Comparison of ENCODE assay signal across 18 cellular contexts in genomic region chr3:114035896-114036295, GRCh38. TPM values are rescaled to one million over a fixed set of nuclear protein-coding genes. Genes with fewer than 3 reads are reported as not detected.
DNase-seq lines count a peak whose midpoint lies in the region; ATAC-seq and TF ChIP-seq lines count a peak whose summit lies in the region.
"Had no signal": no experiment of that assay in that cellular context is flagged by ENCODE, and none has a peak within 500 bp of the region (broad histone marks: within the 10 kb centered on the region; RNA-seq: fewer than 3 reads in every experiment).

No MANE protein-coding gene starts in this region.

- TF ChIP-seq RAD21 in SK-N-SH (IDR thresholded peaks at IDR 0.05; ENCODE audit: low read length), result no peak

- H3K27me3 ChIP-seq in SK-N-SH (ENCODE audit: insufficient read depth) (no peaks in the 10 kb centered on the region), suprapubic skin (no peaks in the 10 kb centered on the region)
- H3K27me3 ChIP-seq: BLaER1 had no signal

- TF ChIP-seq CTCF in SK-N-SH (IDR thresholded peaks at IDR 0.05), result no peak
- TF ChIP-seq CTCF in fibroblast of mammary gland (conservative IDR thresholded peaks at IDR 0.05; ENCODE audit: control insufficient read depth, insufficient read depth, low read depth, low read length), result no peak
- TF ChIP-seq CTCF in suprapubic skin (IDR thresholded peaks at IDR 0.05), result no peak

- H3K4me2 ChIP-seq in SK-N-SH, result no peak overlapping the region
- H3K4me2 ChIP-seq: A549, BLaER1 had no signal

- no peak for TF ChIP-seq POLR2A in suprapubic skin (IDR thresholded peaks at IDR 0.05)

- peaks cover 15 to 35% of the 10 kb centered on the region in 2 experiments for H3K36me3 ChIP-seq in SK-N-SH (replicated peaks in 1 of 2; ENCODE audit: control insufficient read depth in 1 of 2, insufficient read depth in 2 of 2, low read length in 1 of 2)
- H3K36me3 ChIP-seq in suprapubic skin, result peaks cover 15% of the 10 kb centered on the region
- H3K36me3 ChIP-seq: BLaER1 had no signal

- H3K9me3 ChIP-seq in SK-N-SH, result no peaks in the 10 kb centered on the region
- no peaks in the 10 kb centered on the region for H3K9me3 ChIP-seq in suprapubic skin
- H3K9me3 ChIP-seq: A549, BLaER1 had no signal

- H3K9me2 ChIP-seq in SK-N-SH, result no peaks in the 10 kb centered on the region

- H2AFZ ChIP-seq in SK-N-SH (ENCODE audit: low read depth), result peak overlapping the region; percentile 31; the same call in 1 of the 2 replicates

- DNase-seq in SK-N-SH (no peak), fibroblast of mammary gland (ENCODE audit: low read depth) (peak; percentile 37), suprapubic skin (ENCODE audit: low spot score in 2 of 2) (no peak), D341Med (ENCODE audit: low spot score) (no peak), cerebellum (ENCODE audit: low spot score) (no peak)
- DNase-seq: CD4-positive, alpha-beta memory T cell; DMS79 treated with DMSO at 0.1 percent for 48 hours; GF-D8; GOT3; H9; KBM-7 had no signal

- WGBS in SK-N-SH (ENCODE audit: low lambda C conversion rate), result 91% methylated on average over 3 of the region's 3 CpGs
- 80% methylated on average over 3 of the region's 3 CpGs for WGBS in suprapubic skin

- H3K79me2 ChIP-seq in SK-N-SH (ENCODE audit: insufficient read depth), result no peaks in the 10 kb centered on the region

- no peaks in the 10 kb centered on the region for H4K20me1 ChIP-seq in SK-N-SH (ENCODE audit: insufficient read depth)
- H4K20me1 ChIP-seq: BLaER1 had no signal

- CTCF ChIA-PET in SK-N-SH (lab: Yijun Ruan, JAX), result no interaction called here

- POLR2A ChIA-PET in SK-N-SH (lab: Yijun Ruan, JAX), result no interaction called here

- H3K27ac ChIP-seq in SK-N-SH (ENCODE audit: low read depth in 2 of 2, low read length in 1 of 2) (no peak overlapping the region), suprapubic skin (peak overlapping the region; percentile 68)
- H3K27ac ChIP-seq: 22Rv1, A549, BLaER1 had no signal

- TF ChIP-seq EP300 in SK-N-SH (IDR thresholded peaks at IDR 0.05; ENCODE audit: borderline replicate concordance in 1 of 2, low read depth in 1 of 2, low read length in 1 of 2) (no peak), suprapubic skin (IDR thresholded peaks at IDR 0.05) (no peak)

- no peak overlapping the region for H3K9ac ChIP-seq in SK-N-SH
- H3K9ac ChIP-seq: BLaER1 had no signal

- H3K4me3 ChIP-seq in SK-N-SH (ENCODE audit: low read depth in 2 of 2, low read length in 1 of 2) (no peak overlapping the region), fibroblast of mammary gland (ENCODE audit: control insufficient read depth, low read depth, low read length) (no peak overlapping the region), suprapubic skin (no peak overlapping the region)
- H3K4me3 ChIP-seq: A549, BLaER1, GM12878 had no signal

- no peak for ATAC-seq in SK-N-SH treated with all-trans-retinoic acid at 6 μM for 48 hours
- ATAC-seq in HG02885 (IDR thresholded peaks at IDR 0.05; ENCODE audit: poor library complexity, unreplicated experiment), result no peak
- ATAC-seq: A549, GM12878, HepG2 had no signal

- peaks cover 4% of the 10 kb centered on the region for H3F3A ChIP-seq in SK-N-SH (replicated peaks; ENCODE audit: insufficient read depth)

- H3K4me1 ChIP-seq in SK-N-SH (ENCODE audit: control insufficient read depth in 1 of 2, insufficient read depth in 2 of 2, low read depth in 1 of 2, low read length in 1 of 2) (no peaks in the 10 kb centered on the region), suprapubic skin (no peaks in the 10 kb centered on the region)
- H3K4me1 ChIP-seq: A549, BLaER1 had no signal

TF ChIP-seq in SK-N-SH, 30 proteins besides CTCF, POLR2A, EP300 and RAD21 (continues in another document):
- no peak for TF ChIP-seq CHD2 (IDR thresholded peaks at IDR 0.05; ENCODE audit: low read length, partially characterized antibody)
- no peak for TF ChIP-seq FOXM1 (IDR thresholded peaks at IDR 0.05; ENCODE audit: low read depth)
- TF ChIP-seq TEAD4 (IDR thresholded peaks at IDR 0.05; ENCODE audit: borderline replicate concordance, insufficient read depth), result no peak
- TF ChIP-seq EZH2phosphoT487 (IDR thresholded peaks at IDR 0.05; ENCODE audit: borderline replicate concordance, low read depth), result no peak
- TF ChIP-seq, protein P1, sequence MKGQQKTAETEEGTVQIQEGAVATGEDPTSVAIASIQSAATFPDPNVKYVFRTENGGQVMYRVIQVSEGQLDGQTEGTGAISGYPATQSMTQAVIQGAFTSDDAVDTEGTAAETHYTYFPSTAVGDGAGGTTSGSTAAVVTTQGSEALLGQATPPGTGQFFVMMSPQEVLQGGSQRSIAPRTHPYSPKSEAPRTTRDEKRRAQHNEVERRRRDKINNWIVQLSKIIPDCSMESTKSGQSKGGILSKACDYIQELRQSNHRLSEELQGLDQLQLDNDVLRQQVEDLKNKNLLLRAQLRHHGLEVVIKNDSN (IDR thresholded peaks at IDR 0.05; ENCODE audit: borderline replicate concordance, low read depth), result no peak
- TF ChIP-seq RXRA (IDR thresholded peaks at IDR 0.05; ENCODE audit: borderline replicate concordance, low read depth), result no peak
- no peak for TF ChIP-seq FOSL2 (IDR thresholded peaks at IDR 0.05; ENCODE audit: borderline replicate concordance, low read depth)
- TF ChIP-seq NFIC (IDR thresholded peaks at IDR 0.05; ENCODE audit: borderline replicate concordance), result no peak
- no peak for TF ChIP-seq GABPA (IDR thresholded peaks at IDR 0.05; ENCODE audit: low read depth)
- TF ChIP-seq RCOR1 (IDR thresholded peaks at IDR 0.05; ENCODE audit: low read length), result no peak
- TF ChIP-seq TCF12 (IDR thresholded peaks at IDR 0.05), result no peak
- TF ChIP-seq MXI1 (IDR thresholded peaks at IDR 0.05; ENCODE audit: low read depth, low read length), result no peak
- TF ChIP-seq RFX5 (IDR thresholded peaks at IDR 0.05; ENCODE audit: low read length), result no peak
- TF ChIP-seq NRF1 (IDR thresholded peaks at IDR 0.05; ENCODE audit: low read depth, low read length), result no peak
- TF ChIP-seq SIN3A (IDR thresholded peaks at IDR 0.05; ENCODE audit: borderline replicate concordance, low read depth, low read length), result no peak
- no peak for TF ChIP-seq ELF1 (IDR thresholded peaks at IDR 0.05)

TF ChIP-seq in SK-N-SH treated with all-trans-retinoic acid at 6 μM for 48 hours, 23 proteins besides CTCF, POLR2A, EP300 and RAD21 (continues in another document):
- TF ChIP-seq RARB (CRISPR knock-in tag; IDR thresholded peaks at IDR 0.05) (no peak), ZNF565 (CRISPR knock-in tag; conservative IDR thresholded peaks at IDR 0.05; ENCODE audit: low read depth) (no peak), OSR1 (CRISPR knock-in tag; IDR thresholded peaks at IDR 0.05) (no peak), TSHZ2 (CRISPR knock-in tag; IDR thresholded peaks at IDR 0.05) (no peak), ISL1 (CRISPR knock-in tag; IDR thresholded peaks at IDR 0.05) (no peak), ZNF8 (CRISPR knock-in tag; IDR thresholded peaks at IDR 0.05) (no peak), TOX (CRISPR knock-in tag; IDR thresholded peaks at IDR 0.05; ENCODE audit: borderline replicate concordance) (no peak), BACH2 (CRISPR knock-in tag; IDR thresholded peaks at IDR 0.05; ENCODE audit: borderline replicate concordance) (no peak), ZNF70 (CRISPR knock-in tag; IDR thresholded peaks at IDR 0.05) (no peak), CSDC2 (CRISPR knock-in tag; IDR thresholded peaks at IDR 0.05) (no peak), TCF4 (CRISPR knock-in tag; IDR thresholded peaks at IDR 0.05; ENCODE audit: borderline replicate concordance) (no peak), ESRRG (CRISPR knock-in tag; IDR thresholded peaks at IDR 0.05) (no peak), SNAI2 (CRISPR knock-in tag; IDR thresholded peaks at IDR 0.05) (no peak)
- TF ChIP-seq, protein P2, sequence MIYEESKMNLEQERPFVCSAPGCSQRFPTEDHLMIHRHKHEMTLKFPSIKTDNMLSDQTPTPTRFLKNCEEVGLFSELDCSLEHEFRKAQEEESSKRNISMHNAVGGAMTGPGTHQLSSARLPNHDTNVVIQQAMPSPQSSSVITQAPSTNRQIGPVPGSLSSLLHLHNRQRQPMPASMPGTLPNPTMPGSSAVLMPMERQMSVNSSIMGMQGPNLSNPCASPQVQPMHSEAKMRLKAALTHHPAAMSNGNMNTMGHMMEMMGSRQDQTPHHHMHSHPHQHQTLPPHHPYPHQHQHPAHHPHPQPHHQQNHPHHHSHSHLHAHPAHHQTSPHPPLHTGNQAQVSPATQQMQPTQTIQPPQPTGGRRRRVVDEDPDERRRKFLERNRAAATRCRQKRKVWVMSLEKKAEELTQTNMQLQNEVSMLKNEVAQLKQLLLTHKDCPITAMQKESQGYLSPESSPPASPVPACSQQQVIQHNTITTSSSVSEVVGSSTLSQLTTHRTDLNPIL (CRISPR knock-in tag; IDR thresholded peaks at IDR 0.05; ENCODE audit: low read depth), result no peak

RNA-seq across cellular contexts. Expression of gene CCDC191, which starts 20.4 kb away (rescaled TPM):
- 3.1 and 5.5 TPM in 2 replicates for polyA plus RNA-seq in SK-N-SH (2012; rRNA removed)
- polyA plus RNA-seq in SK-N-SH (2012; cell fraction: cytosol; rRNA removed), result 1.7 and 2.1 TPM in 2 replicates
- 16.6 and 26.3 TPM in 2 replicates for polyA plus RNA-seq in SK-N-SH (2012; cell fraction: nucleus; rRNA removed)
- total RNA-seq in suprapubic skin, result 10 to 100 TPM in 1 of 4 donors, 1 to 10 TPM in 3; 2.6 to 10.9 (median 4.8) TPM
- total RNA-seq in cerebellum, result 8.8 TPM

RNA-seq across cellular contexts. Expression of gene QTRT2, which starts 20.6 kb away (rescaled TPM):
- 6.2 and 7.9 TPM in 2 replicates for polyA plus RNA-seq in SK-N-SH (2012; rRNA removed)
- 7.4 and 7.6 TPM in 2 replicates for polyA plus RNA-seq in SK-N-SH (2012; cell fraction: cytosol; rRNA removed)
- 7.3 and 10.8 TPM in 2 replicates for polyA plus RNA-seq in SK-N-SH (2012; cell fraction: nucleus; rRNA removed)
- 10 to 100 TPM; 16.4 to 19.7 (median 18.9) TPM for total RNA-seq in suprapubic skin
- total RNA-seq in cerebellum, result 21.7 TPM
